25 cellular contexts compared by ENCODE assay signal in the genomic region with DNA sequence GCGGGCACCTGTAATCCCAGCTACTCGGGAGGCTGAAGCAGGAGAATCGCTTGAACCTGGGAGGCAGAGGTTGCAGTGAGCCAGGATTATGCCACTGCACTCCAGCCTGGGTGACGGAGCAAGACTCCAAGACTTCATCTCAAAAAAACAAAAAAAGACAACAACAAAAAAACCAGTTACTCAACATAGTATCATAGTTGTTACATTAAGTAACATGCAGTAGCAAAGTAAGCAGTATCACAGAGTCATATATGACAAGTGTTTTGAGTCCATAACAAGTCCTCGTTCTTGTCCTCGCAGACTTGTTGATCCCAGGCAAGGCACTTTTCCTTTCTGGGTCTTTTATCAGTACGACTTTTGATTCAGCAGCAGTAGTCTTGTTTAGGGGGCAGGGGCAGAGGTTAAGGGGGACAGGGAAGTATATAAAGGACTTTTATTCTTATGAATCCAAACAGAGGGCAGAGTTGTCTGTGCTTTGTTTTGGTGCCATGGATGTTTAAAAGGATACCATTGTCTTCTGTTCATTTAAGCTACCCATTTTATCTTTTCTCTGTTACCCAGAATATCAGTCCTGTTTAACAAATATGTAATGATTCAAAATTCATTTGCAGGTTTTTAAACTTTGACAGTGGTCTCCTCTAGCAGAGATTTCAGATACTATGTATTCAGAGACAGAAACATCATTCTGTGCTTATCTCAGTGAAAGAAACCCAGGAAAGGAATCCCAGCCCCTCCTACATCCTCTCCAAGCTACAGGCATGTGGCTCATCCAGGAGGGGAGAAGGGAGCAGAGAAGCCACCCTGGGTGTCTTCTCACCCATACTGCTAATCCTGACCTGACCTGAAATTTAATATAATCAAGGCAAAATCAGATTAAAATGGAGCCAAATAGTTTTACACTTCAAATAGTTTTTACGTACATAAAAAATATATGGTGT.
DNase-seq lines count a peak whose midpoint lies in the region; ATAC-seq and TF ChIP-seq lines count a peak whose summit lies in the region.
"Had no signal": no experiment of that assay in that cellular context is flagged by ENCODE, and none has a peak within 500 bp of the region (broad histone marks: within the 10 kb centered on the region; RNA-seq: fewer than 3 reads in every experiment).

No MANE protein-coding gene starts in this region.

- H3K9ac ChIP-seq in smooth muscle cell (ENCODE audit: low read depth), result peak overlapping the region; percentile 15

- no peak overlapping the region for H3K27ac ChIP-seq in GM23338 (ENCODE audit: low read depth)
- peak overlapping the region; percentile 59 for H3K27ac ChIP-seq in ectodermal cell (ENCODE audit: insufficient read depth, low read depth, low read length, poor library complexity, severe bottlenecking)
- H3K27ac ChIP-seq in layer of hippocampus (ENCODE audit: low read depth, low read length), result peak overlapping the region; percentile 82
- no peak overlapping the region for H3K27ac ChIP-seq in smooth muscle cell (ENCODE audit: low read depth)
- H3K27ac ChIP-seq: RWPE1, SK-N-MC, upper lobe of right lung had no signal

- H3K9me2 ChIP-seq in GM23338 (ENCODE audit: insufficient read depth), result no peaks in the 10 kb centered on the region

- H3K4me1 ChIP-seq in GM23338 (ENCODE audit: insufficient read depth) (no peaks in the 10 kb centered on the region), ectodermal cell (ENCODE audit: control insufficient read depth, insufficient read depth, low read length) (peaks cover 8% of the 10 kb centered on the region), smooth muscle cell (ENCODE audit: low read depth) (peaks cover 13% of the 10 kb centered on the region)
- H3K4me1 ChIP-seq: BE2C, upper lobe of right lung had no signal

- no peaks in the 10 kb centered on the region; the same call in 2 of the 3 replicates for H3K36me3 Mint-ChIP-seq in GM23338 (ENCODE audit: low read depth)
- peaks cover 23% of the 10 kb centered on the region for H3K36me3 Mint-ChIP-seq in activated CD4-positive, alpha-beta T cell treated with anti-CD3 and anti-CD28 coated beads for 36 hours (ENCODE audit: low read depth)
- H3K36me3 Mint-ChIP-seq: natural killer cell treated with Interleukin-12 subunit alpha and Interleukin-12 subunit beta and Interleukin-15 and Interleukin-18, amount 100 ng/mL, for 72 hours had no signal

- H3K27ac Mint-ChIP-seq in GM23338, result peak overlapping the region; percentile 53; the same call in 1 of the 2 replicates
- no peak overlapping the region for H3K27ac Mint-ChIP-seq in activated CD4-positive, alpha-beta T cell treated with anti-CD3 and anti-CD28 coated beads for 36 hours
- H3K27ac Mint-ChIP-seq: natural killer cell treated with Interleukin-12 subunit alpha and Interleukin-12 subunit beta and Interleukin-15 and Interleukin-18, amount 100 ng/mL, for 72 hours had no signal

- TF ChIP-seq CTCF in GM23338 (conservative IDR thresholded peaks at IDR 0.05; ENCODE audit: low read depth in 2 of 2) (no peak), smooth muscle cell (IDR thresholded peaks at IDR 0.05; ENCODE audit: borderline replicate concordance, insufficient read depth, poor library complexity, severe bottlenecking) (no peak), GM20000 (IDR thresholded peaks at IDR 0.05; ENCODE audit: extremely low read depth, missing control alignments) (no peak)

- intact Hi-C loops in activated CD4-positive, alpha-beta T cell treated with anti-CD3 and anti-CD28 coated beads for 36 hours (cut with DNase I, micrococcal nuclease), result loop anchor here in 1 of 2 experiments (5.0 kb wide), 1 partner anchor 135 kb away; no protein-coding TSS in a partner anchor

- H3K27me3 ChIP-seq in GM23338 (ENCODE audit: insufficient read depth), result no peaks in the 10 kb centered on the region
- H3K27me3 ChIP-seq in ectodermal cell (ENCODE audit: control insufficient read depth, insufficient read depth, low read length, poor library complexity, severe bottlenecking), result no peaks in the 10 kb centered on the region
- no peaks in the 10 kb centered on the region for H3K27me3 ChIP-seq in layer of hippocampus (ENCODE audit: control insufficient read depth, insufficient read depth, low read length)
- no peaks in the 10 kb centered on the region for H3K27me3 ChIP-seq in smooth muscle cell (ENCODE audit: low read depth)
- H3K27me3 ChIP-seq: BE2C, stomach, upper lobe of right lung had no signal

- H3K4me1 Mint-ChIP-seq in GM23338, result peaks cover 8% of the 10 kb centered on the region; the same call in 2 of the 3 replicates
- peaks cover 16% of the 10 kb centered on the region for H3K4me1 Mint-ChIP-seq in activated CD4-positive, alpha-beta T cell treated with anti-CD3 and anti-CD28 coated beads for 36 hours

- peaks cover 4% of the 10 kb centered on the region for H3K27me3 Mint-ChIP-seq in GM23338 (ENCODE audit: insufficient read depth, low read depth, poor library complexity)
- H3K27me3 Mint-ChIP-seq in activated CD4-positive, alpha-beta T cell treated with anti-CD3 and anti-CD28 coated beads for 36 hours, result no peaks in the 10 kb centered on the region
- H3K27me3 Mint-ChIP-seq: natural killer cell treated with Interleukin-12 subunit alpha and Interleukin-12 subunit beta and Interleukin-15 and Interleukin-18, amount 100 ng/mL, for 72 hours; T-helper 17 cell had no signal

- no peaks in the 10 kb centered on the region for H3K9me3 ChIP-seq in ectodermal cell (ENCODE audit: control insufficient read depth, low read length)
- no peaks in the 10 kb centered on the region for H3K9me3 ChIP-seq in smooth muscle cell (replicated peaks; ENCODE audit: low read depth)
- H3K9me3 ChIP-seq: BE2C, stomach, upper lobe of right lung had no signal

- no peaks in the 10 kb centered on the region for H3K9me3 Mint-ChIP-seq in GM23338
- no peaks in the 10 kb centered on the region for H3K9me3 Mint-ChIP-seq in activated CD4-positive, alpha-beta T cell treated with anti-CD3 and anti-CD28 coated beads for 36 hours (ENCODE audit: low read depth)
- H3K9me3 Mint-ChIP-seq: activated T-cell treated with anti-CD3 and anti-CD28 coated beads, Interleukin-2, amount 50 U/mL, for 4 hours; natural killer cell treated with Interleukin-12 subunit alpha and Interleukin-12 subunit beta and Interleukin-15 and Interleukin-18, amount 100 ng/mL, for 72 hours had no signal

- no peak overlapping the region for H2AFZ ChIP-seq in GM23338
- H2AFZ ChIP-seq in smooth muscle cell (ENCODE audit: low read depth), result no peak overlapping the region

- H3K79me2 ChIP-seq in GM23338 (replicated peaks; ENCODE audit: insufficient read depth) (no peaks in the 10 kb centered on the region; the same call in 1 of the 2 replicates), smooth muscle cell (ENCODE audit: low read depth) (peaks cover 19% of the 10 kb centered on the region)

- H3K4me2 ChIP-seq in GM23338, result no peak overlapping the region
- no peak overlapping the region for H3K4me2 ChIP-seq in smooth muscle cell

- H3K36me3 ChIP-seq in GM23338 (ENCODE audit: insufficient read depth) (no peaks in the 10 kb centered on the region), ectodermal cell (ENCODE audit: control insufficient read depth, insufficient read depth, low read length) (no peaks in the 10 kb centered on the region), smooth muscle cell (ENCODE audit: low read depth) (peaks cover 4% of the 10 kb centered on the region)
- H3K36me3 ChIP-seq: BE2C, upper lobe of right lung had no signal

- no peak overlapping the region for H3K4me3 Mint-ChIP-seq in GM23338
- no peak overlapping the region for H3K4me3 Mint-ChIP-seq in activated CD4-positive, alpha-beta T cell treated with anti-CD3 and anti-CD28 coated beads for 36 hours
- H3K4me3 Mint-ChIP-seq: activated T-cell treated with anti-CD3 and anti-CD28 coated beads, Interleukin-2, amount 50 U/mL, for 4 hours; natural killer cell treated with Interleukin-12 subunit alpha and Interleukin-12 subunit beta and Interleukin-15 and Interleukin-18, amount 100 ng/mL, for 72 hours; T-helper 17 cell had no signal

- H3K4me3 ChIP-seq in GM23338 (no peak overlapping the region), ectodermal cell (ENCODE audit: insufficient read depth, low read depth, low read length) (no peak overlapping the region), smooth muscle cell (no peak overlapping the region)
- H3K4me3 ChIP-seq: SK-N-MC, stomach, upper lobe of right lung had no signal

- CTCF ChIA-PET in activated CD4-positive, alpha-beta T cell treated with anti-CD3 and anti-CD28 coated beads for 36 hours (lab: Charles Lee), result interaction anchor here (0.6 kb wide), 1 partner anchor 99 kb away, joined by 3 read pairs; no protein-coding TSS in a partner anchor

- DNase-seq in GM23338 (ENCODE audit: low spot score) (peak; percentile 36), smooth muscle cell (lab: John Stamatoyannopoulos, UW; ENCODE audit: unreplicated experiment) (no peak), GM20000 (ENCODE audit: low spot score) (no peak)
- DNase-seq in activated CD4-positive, alpha-beta T cell treated with anti-CD3 and anti-CD28 coated beads for 36 hours, result no peak
- DNase-seq: activated CD4-positive, alpha-beta T cell treated with anti-CD3 and anti-CD28 coated beads for 4 hours; activated naive CD4-positive, alpha-beta T cell treated with Interleukin-2 at 50 U/mL for 16 hours; activated T-cell treated with anti-CD3 and anti-CD28 coated beads, Interleukin-2, amount 50 U/mL, for 4 hours; BE2C; COR-L47; cortex of kidney; Karpas-422; NCI-H526 treated with DMSO at 0.1 percent for 48 hours; posterior cingulate gyrus; stomach; T-helper 17 cell; upper lobe of right lung had no signal

- H3F3A ChIP-seq in GM23338 (replicated peaks; ENCODE audit: low read depth) (no peaks in the 10 kb centered on the region), smooth muscle cell (ENCODE audit: low read depth) (no peaks in the 10 kb centered on the region)

- POLR2A ChIA-PET in activated CD4-positive, alpha-beta T cell treated with anti-CD3 and anti-CD28 coated beads for 36 hours (lab: Charles Lee), result no interaction called here

- WGBS in ectodermal cell, 2 experiments, result 88 to 93% methylated on average over 7 of the region's 8 CpGs
- WGBS in smooth muscle cell (ENCODE audit: low lambda C conversion rate), result 86% methylated on average over 8 of the region's 8 CpGs

- ATAC-seq in GM23338 (peak; percentile 67), HG02938 (IDR thresholded peaks at IDR 0.05; ENCODE audit: unreplicated experiment) (no peak), GM19324 (IDR thresholded peaks at IDR 0.05; ENCODE audit: low FRiP score, unreplicated experiment) (no peak)
- ATAC-seq in activated CD4-positive, alpha-beta T cell treated with anti-CD3 and anti-CD28 coated beads for 36 hours, result no peak
- ATAC-seq: activated T-cell treated with anti-CD3 and anti-CD28 coated beads, Interleukin-2, amount 50 U/mL, for 4 hours; HCT116; left lobe of liver; natural killer cell treated with Interleukin-12 subunit alpha and Interleukin-12 subunit beta and Interleukin-15 and Interleukin-18, amount 100 ng/mL, for 72 hours; T-helper 17 cell; upper lobe of right lung had no signal

- no peaks in the 10 kb centered on the region; the same call in 1 of the 2 replicates for H4K20me1 ChIP-seq in GM23338 (replicated peaks; ENCODE audit: insufficient read depth)
- H4K20me1 ChIP-seq in smooth muscle cell (ENCODE audit: low read depth), result peaks cover 12% of the 10 kb centered on the region

Comparison
In these comparisons a context has a peak if more than half of its experiments do, and no peak if none do; other contexts are left out.
1. H3K27ac ChIP-seq: peak in ectodermal cell (single experiment) and layer of hippocampus (single experiment); none in GM23338 (single experiment) and smooth muscle cell (single experiment).